ENCODE assay signal across 8 cellular contexts in the genomic region with DNA sequence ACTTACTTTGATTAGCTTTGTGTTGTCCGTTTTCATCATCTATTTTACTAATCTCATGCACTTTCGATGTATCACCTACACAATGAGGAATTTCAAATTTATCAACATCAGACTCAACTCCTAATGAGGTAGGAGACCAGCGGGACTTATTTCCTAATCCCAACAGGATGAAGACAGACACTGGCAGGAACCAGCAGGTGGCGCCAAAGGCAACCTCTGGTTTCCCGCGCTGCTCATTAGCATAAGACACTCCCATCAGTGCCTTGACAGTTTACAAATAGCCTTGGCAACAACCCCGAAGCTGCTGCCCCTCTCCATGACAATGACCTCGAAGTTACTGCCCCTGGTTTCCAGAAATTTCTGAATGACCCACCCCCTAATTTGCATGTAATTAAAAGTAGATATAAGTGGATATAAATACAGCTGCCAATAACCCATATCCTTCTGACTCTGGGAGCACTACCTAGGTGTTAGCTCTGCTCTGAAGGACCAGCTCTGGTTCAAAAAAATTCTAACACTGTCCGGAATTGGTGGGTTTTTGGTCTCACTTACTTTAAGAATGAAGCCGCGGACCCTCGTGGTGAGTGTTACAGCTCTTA.
DNase-seq lines count a peak whose midpoint lies in the region; ATAC-seq and TF ChIP-seq lines count a peak whose summit lies in the region.

No MANE protein-coding gene starts in this region.

- DNase-seq in activated CD4-positive, alpha-beta T cell treated with anti-CD3 and anti-CD28 coated beads, Interleukin-2, amount 50 U/mL, for 1 hour, result peak; percentile 4
- DNase-seq in glutamatergic neuron (peak; percentile 80), KG1 (lab: John Stamatoyannopoulos, UW) (no peak)
- DNase-seq in stimulated activated CD4-positive, alpha-beta T cell treated with anti-CD3 and anti-CD28 coated beads, Interleukin-2, amount 100 ng/mL, for 24 hours, result peak; percentile 32 to 65
- DNase-seq in activated CD4-positive, CD25-positive, alpha-beta regulatory T cell (lab: John Stamatoyannopoulos, UW), result no peak

- H3K9me3 Mint-ChIP-seq in glutamatergic neuron (ENCODE audit: unreplicated experiment), result peaks cover 2% of the 10 kb centered on the region

- H3K4me1 Mint-ChIP-seq in glutamatergic neuron (ENCODE audit: low read depth, unreplicated experiment), result no peaks in the 10 kb centered on the region

- H3K4me3 Mint-ChIP-seq in glutamatergic neuron (ENCODE audit: unreplicated experiment), result no peak overlapping the region

- peak; percentile 91 for TF ChIP-seq CTCF in C4-2B (conservative IDR thresholded peaks at IDR 0.05)
- peak; percentile 87 for TF ChIP-seq CTCF in glutamatergic neuron (IDR thresholded peaks at IDR 0.05; ENCODE audit: partially characterized antibody, unreplicated experiment)

- H3K27me3 Mint-ChIP-seq in glutamatergic neuron (ENCODE audit: unreplicated experiment), result peaks cover 9% of the 10 kb centered on the region

- no peak overlapping the region for H3K27ac Mint-ChIP-seq in glutamatergic neuron (ENCODE audit: unreplicated experiment)

- ATAC-seq in HG03354 (IDR thresholded peaks at IDR 0.05; ENCODE audit: poor library complexity, severe bottlenecking, unreplicated experiment), result peak; percentile 53
- no peak for ATAC-seq in HG03457 (IDR thresholded peaks at IDR 0.05; ENCODE audit: unreplicated experiment)

- H3K27ac ChIP-seq in C4-2B, result no peak overlapping the region

- H3K36me3 Mint-ChIP-seq in glutamatergic neuron (ENCODE audit: unreplicated experiment), result peaks cover 12% of the 10 kb centered on the region

Comparison
In these comparisons a context has a peak if more than half of its experiments do, and no peak if none do; other contexts are left out.
1. DNase-seq: peak in activated CD4-positive, alpha-beta T cell treated with anti-CD3 and anti-CD28 coated beads, Interleukin-2, amount 50 U/mL, for 1 hour (single experiment), glutamatergic neuron (single experiment) and stimulated activated CD4-positive, alpha-beta T cell treated with anti-CD3 and anti-CD28 coated beads, Interleukin-2, amount 100 ng/mL, for 24 hours (2 of 2); none in activated CD4-positive, CD25-positive, alpha-beta regulatory T cell (0 of 4) and KG1 (single experiment).